Comparison of ENCODE assay signal across 11 cellular contexts in the genomic region with DNA sequence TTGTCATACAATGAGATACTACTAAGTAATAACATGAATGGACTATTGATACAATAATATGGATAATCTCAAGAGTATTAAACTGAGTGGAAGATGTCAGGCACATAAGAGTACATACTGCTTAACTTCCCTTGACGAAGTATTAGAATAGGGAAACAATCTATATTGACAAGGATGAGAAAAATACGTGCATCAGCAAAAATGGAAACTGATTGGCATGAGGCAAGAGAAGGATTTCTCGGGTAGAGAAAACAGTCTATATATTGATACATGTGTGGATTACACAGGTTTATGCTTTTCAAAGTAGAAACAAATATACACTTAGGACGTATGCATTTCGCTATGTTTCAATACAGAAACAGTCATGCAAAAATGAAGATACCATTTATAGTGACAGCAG. TPM values are rescaled to one million over a fixed set of nuclear protein-coding genes. Genes with fewer than 3 reads are reported as not detected.
"Had no signal": no experiment of that assay in that cellular context is flagged by ENCODE, and none has a peak within 500 bp of the region (broad histone marks: within the 10 kb centered on the region; RNA-seq: fewer than 3 reads in every experiment).

No MANE protein-coding gene starts in this region.

- H3K4me3 ChIP-seq: K562 had no signal

- ATAC-seq: K562 had no signal

- H3K4me2 ChIP-seq: KMS-11 had no signal

- FAIRE-seq: HTR-8/SVneo, K562 had no signal

- H3K9ac ChIP-seq: KMS-11 had no signal

- H3K27ac ChIP-seq: HL-60, KMS-11 had no signal

- DNase-seq: Karpas-422, Kasumi-1, KBM-7, KG1 had no signal

RNA-seq across cellular contexts. Expression of gene PRR20E, which starts 57.4 kb away (rescaled TPM):
- total RNA-seq: HT-29, HT1080, K562 had no signal
- polyA plus RNA-seq: IgD-negative memory B cell, K562 had no signal
